Comparison of ENCODE assay signal across 15 cellular contexts in the genomic region with DNA sequence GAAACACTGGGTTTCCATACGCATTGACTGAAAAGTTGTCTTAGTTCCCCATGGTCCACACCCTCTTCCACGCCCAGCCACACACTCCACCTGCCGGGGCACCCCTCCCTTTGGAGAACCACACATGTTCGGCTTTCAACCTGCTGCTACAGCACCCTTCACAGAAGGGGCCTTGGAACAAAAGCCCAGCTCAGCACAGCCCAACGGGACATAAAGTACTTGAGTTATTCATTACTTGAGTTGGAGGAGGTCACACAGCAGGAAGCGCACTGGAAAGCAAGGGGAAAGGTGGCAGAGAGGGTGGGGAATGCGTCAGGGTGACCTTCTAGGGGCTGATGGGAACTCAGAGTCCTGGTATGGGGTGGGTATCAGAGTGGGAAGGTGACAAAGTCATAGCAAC. TPM values are rescaled to one million over a fixed set of nuclear protein-coding genes. Genes with fewer than 3 reads are reported as not detected.
DNase-seq lines count a peak whose midpoint lies in the region; ATAC-seq and TF ChIP-seq lines count a peak whose summit lies in the region.
"Had no signal": no experiment of that assay in that cellular context is flagged by ENCODE, and none has a peak within 500 bp of the region (broad histone marks: within the 10 kb centered on the region; RNA-seq: fewer than 3 reads in every experiment).

No MANE protein-coding gene starts in this region.

- 53 to 56% methylated on average over 7 of the region's 7 CpGs for WGBS in GM23248 (ENCODE audit: low coverage in 1 of 2, low lambda C conversion rate in 2 of 2, missing lambda C conversion rate in 2 of 2), 2 experiments

- H3K36me3 ChIP-seq in breast epithelium = no peaks in the 10 kb centered on the region
- H3K36me3 ChIP-seq in mucosa of rectum (ENCODE audit: control insufficient read depth in 2 of 2, insufficient read depth in 2 of 2, low read length in 2 of 2) = peaks cover 0 to 3% of the 10 kb centered on the region in 2 donors
- no peaks in the 10 kb centered on the region for H3K36me3 ChIP-seq in GM23248 (ENCODE audit: low read depth)

- H3K9me3 Mint-ChIP-seq in MCF 10A (ENCODE audit: unreplicated experiment) = no peaks in the 10 kb centered on the region
- H3K9me3 Mint-ChIP-seq in activated naive CD4-positive, alpha-beta T cell treated with anti-CD3 and anti-CD28 coated beads, Interleukin-2, amount 10 ng/mL, durations not matched to agents 7 days and 5 days = no peaks in the 10 kb centered on the region
- H3K9me3 Mint-ChIP-seq: effector memory CD8-positive, alpha-beta T cell; neural crest cell; stimulated activated naive CD8-positive, alpha-beta T cell treated with anti-CD3 and anti-CD28 coated beads, Interleukin-15, amount 100 ng/mL, for 72 hours had no signal

- no peak overlapping the region for H2AFZ ChIP-seq in GM23248

- no peaks in the 10 kb centered on the region; the same call in 1 of the 2 replicates for H3F3A ChIP-seq in GM23248 (ENCODE audit: insufficient read depth)

- H3K4me2 ChIP-seq in GM23248 (ENCODE audit: unreplicated experiment) = no peak overlapping the region

- no peaks in the 10 kb centered on the region for H3K9me2 ChIP-seq in GM23248 (ENCODE audit: insufficient read depth)

- in situ Hi-C loops in GM23248 (cut with MboI) = loop anchor here (25.0 kb wide), 1 partner anchor 666 kb away; no protein-coding TSS in a partner anchor

- TF ChIP-seq CTCF in breast epithelium (IDR thresholded peaks at IDR 0.05) (no peak), MCF 10A (IDR thresholded peaks at IDR 0.05; ENCODE audit: unreplicated experiment) (no peak)

- peaks cover 23% of the 10 kb centered on the region for H3K4me1 Mint-ChIP-seq in MCF 10A (ENCODE audit: insufficient read depth, unreplicated experiment)
- H3K4me1 Mint-ChIP-seq in activated naive CD4-positive, alpha-beta T cell treated with anti-CD3 and anti-CD28 coated beads, Interleukin-2, amount 10 ng/mL, durations not matched to agents 7 days and 5 days = peaks cover 15% of the 10 kb centered on the region

- H3K27ac ChIP-seq in breast epithelium (peak overlapping the region; percentile 49 to 56), cingulate gyrus (ENCODE audit: low read depth, low read length) (peak overlapping the region; percentile 90), mucosa of rectum (ENCODE audit: low read depth in 2 of 2, low read length in 2 of 2) (peak overlapping the region; percentile 85 to 92), GM23248 (no peak overlapping the region)
- H3K27ac ChIP-seq: SJSA1 had no signal

- H3K9me3 ChIP-seq in breast epithelium (no peaks in the 10 kb centered on the region), mucosa of rectum (ENCODE audit: control insufficient read depth in 2 of 2, low read length in 2 of 2) (no peaks in the 10 kb centered on the region), GM23248 (ENCODE audit: low read depth) (no peaks in the 10 kb centered on the region)
- H3K9me3 ChIP-seq: SJSA1 had no signal

- no peaks in the 10 kb centered on the region for H3K27me3 ChIP-seq in breast epithelium
- H3K27me3 ChIP-seq in mucosa of rectum (ENCODE audit: control insufficient read depth in 2 of 2, insufficient read depth in 2 of 2, low read length in 2 of 2) = no peaks in the 10 kb centered on the region
- 0 out of 2 replicates have a peak, but pooled peaks cover 4% of the 10 kb centered on the region for H3K27me3 ChIP-seq in GM23248 (replicated peaks; ENCODE audit: insufficient read depth)
- H3K27me3 ChIP-seq: SJSA1 had no signal

- ATAC-seq in HG03571 (IDR thresholded peaks at IDR 0.05; ENCODE audit: unreplicated experiment) (no peak), GM18861 (IDR thresholded peaks at IDR 0.05; ENCODE audit: unreplicated experiment) (no peak)
- ATAC-seq: effector memory CD8-positive, alpha-beta T cell; stimulated activated naive CD8-positive, alpha-beta T cell treated with anti-CD3 and anti-CD28 coated beads, Interleukin-15, amount 100 ng/mL, for 72 hours had no signal

- H3K27ac Mint-ChIP-seq in MCF 10A (ENCODE audit: low read depth, unreplicated experiment) = no peak overlapping the region
- H3K27ac Mint-ChIP-seq in activated naive CD4-positive, alpha-beta T cell treated with anti-CD3 and anti-CD28 coated beads, Interleukin-2, amount 10 ng/mL, durations not matched to agents 7 days and 5 days = no peak overlapping the region
- H3K27ac Mint-ChIP-seq: effector memory CD8-positive, alpha-beta T cell; stimulated activated naive CD8-positive, alpha-beta T cell treated with anti-CD3 and anti-CD28 coated beads, Interleukin-15, amount 100 ng/mL, for 72 hours had no signal

- no peaks in the 10 kb centered on the region for H3K27me3 Mint-ChIP-seq in MCF 10A (ENCODE audit: insufficient read depth, unreplicated experiment)
- peaks cover 26% of the 10 kb centered on the region for H3K27me3 Mint-ChIP-seq in activated naive CD4-positive, alpha-beta T cell treated with anti-CD3 and anti-CD28 coated beads, Interleukin-2, amount 10 ng/mL, durations not matched to agents 7 days and 5 days
- H3K27me3 Mint-ChIP-seq: effector memory CD8-positive, alpha-beta T cell had no signal

- intact Hi-C loops in breast epithelium (cut with DNase I; ENCODE audit: low total_unique reads) = no loop called here
- intact Hi-C loops in MCF 10A (cut with micrococcal nuclease) = no loop called here

- H3K36me3 Mint-ChIP-seq in MCF 10A (ENCODE audit: insufficient read depth, unreplicated experiment) = peaks cover 7% of the 10 kb centered on the region
- no peaks in the 10 kb centered on the region for H3K36me3 Mint-ChIP-seq in activated naive CD4-positive, alpha-beta T cell treated with anti-CD3 and anti-CD28 coated beads, Interleukin-2, amount 10 ng/mL, durations not matched to agents 7 days and 5 days

- DNase-seq in breast epithelium (ENCODE audit: low spot score in 2 of 2) (no peak), MCF 10A (ENCODE audit: unreplicated experiment) (no peak), GM23248 (no peak)
- DNase-seq in activated naive CD4-positive, alpha-beta T cell treated with anti-CD3 and anti-CD28 coated beads, Interleukin-2, amount 10 ng/mL, durations not matched to agents 7 days and 5 days = no peak
- DNase-seq: activated effector memory CD4-positive, alpha-beta T cell treated with anti-CD3 and anti-CD28 coated beads, Interleukin-2, amount 50 U/mL, for 16 hours; effector memory CD8-positive, alpha-beta T cell; HCEC 1CT; NK-92 treated with Interleukin-12 subunit alpha and Interleukin-12 subunit beta, amount 100 ng/mL, for 24 hours; stimulated activated naive CD8-positive, alpha-beta T cell treated with anti-CD3 and anti-CD28 coated beads, Interleukin-15, amount 100 ng/mL, for 72 hours had no signal

- H3K4me3 ChIP-seq in breast epithelium (no peak overlapping the region), mucosa of rectum (ENCODE audit: low read length in 2 of 2) (peak overlapping the region; percentile 68 to 74), GM23248 (no peak overlapping the region)
- H3K4me3 ChIP-seq: SJSA1 had no signal

- no peaks in the 10 kb centered on the region for H4K20me1 ChIP-seq in GM23248 (ENCODE audit: insufficient read depth)

- no TSS peak for BruUV-seq in MCF 10A (replicated peaks; lab: Mats Ljungman, UMichigan)

- CTCF ChIA-PET in MCF 10A (lab: Yijun Ruan, JAX) = interaction anchor here (0.6 to 10.2 kb wide), 9 partner anchors 31 to 804 kb away, joined by 3 to 135 read pairs (median 4); no protein-coding TSS in a partner anchor
- CTCF ChIA-PET in activated naive CD4-positive, alpha-beta T cell treated with anti-CD3 and anti-CD28 coated beads, Interleukin-2, amount 10 ng/mL, durations not matched to agents 7 days and 5 days (lab: Charles Lee) = interaction anchor here (2.0 kb wide), 1 partner anchor 244 kb away, joined by 5 read pairs; no protein-coding TSS in a partner anchor

- peak overlapping the region; percentile 60 to 69 for H3K9ac ChIP-seq in mucosa of rectum (ENCODE audit: low read depth in 1 of 2, low read length in 2 of 2)
- no peak overlapping the region for H3K9ac ChIP-seq in GM23248

- H3K79me2 ChIP-seq in GM23248 (ENCODE audit: insufficient read depth) = peaks cover 13% of the 10 kb centered on the region

- peaks cover 0 to 9% of the 10 kb centered on the region in 2 donors for H3K4me1 ChIP-seq in breast epithelium
- H3K4me1 ChIP-seq in mucosa of rectum (ENCODE audit: control insufficient read depth in 2 of 2, insufficient read depth in 2 of 2, low read length in 2 of 2) = peaks cover 34 to 48% of the 10 kb centered on the region in 2 donors
- peaks cover 15% of the 10 kb centered on the region for H3K4me1 ChIP-seq in GM23248 (ENCODE audit: insufficient read depth)

- POLR2A ChIA-PET in MCF 10A (lab: Yijun Ruan, JAX) = interaction anchor here (0.6 to 6.8 kb wide), 6 partner anchors 8 to 471 kb away, joined by 3 to 96 read pairs (median 4); no protein-coding TSS in a partner anchor

- H3K4me3 Mint-ChIP-seq in MCF 10A (ENCODE audit: unreplicated experiment) = no peak overlapping the region
- H3K4me3 Mint-ChIP-seq in activated naive CD4-positive, alpha-beta T cell treated with anti-CD3 and anti-CD28 coated beads, Interleukin-2, amount 10 ng/mL, durations not matched to agents 7 days and 5 days = no peak overlapping the region
- H3K4me3 Mint-ChIP-seq: effector memory CD8-positive, alpha-beta T cell; neural crest cell; stimulated activated naive CD8-positive, alpha-beta T cell treated with anti-CD3 and anti-CD28 coated beads, Interleukin-15, amount 100 ng/mL, for 72 hours had no signal

- no peak for TF ChIP-seq POLR2A in breast epithelium (IDR thresholded peaks at IDR 0.05)

RNA-seq across cellular contexts. Expression of gene ATP1B1, which starts 3.0 kb away (rescaled TPM):
- total RNA-seq in breast epithelium (100 to 1,000 TPM in 1 of 3 donors, 10 to 100 TPM in 2; 21.8 to 173 (median 46.9) TPM), MCF 10A (2022) (20.0 and 24.4 TPM in 2 replicates)
- total RNA-seq in GM23248 (2014; rRNA removed; shearing (Covaris generic)) = 6.9 and 9.4 TPM in 2 replicates
- polyA plus RNA-seq in GM23248 (2016; fragmentation: Nextera tagmentation; extraction: Ambion mirVana) = 15.2 and 16.1 TPM in 2 replicates

Comparison
In these comparisons a context has a peak if more than half of its experiments do, and no peak if none do; other contexts are left out.
1. H3K4me3 ChIP-seq: peak in mucosa of rectum (2 of 2); none in breast epithelium (0 of 3) and GM23248 (single experiment).